Comparison of ENCODE assay signal across 18 cellular contexts in the genomic region with DNA sequence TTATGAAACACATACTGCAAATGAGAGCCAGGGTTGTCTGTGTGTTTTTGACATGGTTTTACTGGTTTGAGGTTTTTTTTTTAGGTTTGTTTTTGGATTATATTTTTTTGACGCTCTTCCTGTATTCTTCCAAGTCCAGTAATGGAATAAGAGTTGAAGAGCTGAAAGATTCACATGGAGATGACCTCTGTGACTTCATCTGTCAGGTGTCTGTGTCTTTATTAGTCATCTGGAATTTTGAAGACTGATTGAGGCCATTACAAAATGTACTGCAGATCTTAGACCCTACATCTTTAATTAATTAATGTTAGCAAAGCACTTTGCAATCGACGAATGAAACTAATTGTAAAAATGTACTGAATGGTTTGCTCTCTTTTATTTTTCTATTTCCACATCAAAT.
DNase-seq lines count a peak whose midpoint lies in the region; ATAC-seq and TF ChIP-seq lines count a peak whose summit lies in the region.
"Had no signal": no experiment of that assay in that cellular context is flagged by ENCODE, and none has a peak within 500 bp of the region (broad histone marks: within the 10 kb centered on the region; RNA-seq: fewer than 3 reads in every experiment).

No MANE protein-coding gene starts in this region.

- H3K9me3 Mint-ChIP-seq in HFFc6: no peaks in the 10 kb centered on the region

- TF ChIP-seq CTCF in AG10803 (conservative IDR thresholded peaks at IDR 0.05; ENCODE audit: low read length): no peak
- TF ChIP-seq CTCF in HFFc6 (IDR thresholded peaks at IDR 0.05): no peak
- TF ChIP-seq CTCF in epithelial cell of proximal tubule (conservative IDR thresholded peaks at IDR 0.05; ENCODE audit: low read depth, low read length): no peak
- TF ChIP-seq CTCF in sigmoid colon (IDR thresholded peaks at IDR 0.05): no peak
- TF ChIP-seq CTCF in coronary artery (IDR thresholded peaks at IDR 0.05): no peak

- H3K9me3 ChIP-seq in sigmoid colon: no peaks in the 10 kb centered on the region
- H3K9me3 ChIP-seq: BLaER1 treated with 17β-estradiol and CSF1 and Interleukin-3, amounts not matched to agents 10 nM and 100 nM had no signal

- H3K36me3 Mint-ChIP-seq in HFFc6 (ENCODE audit: low read depth): no peaks in the 10 kb centered on the region; the same call in 1 of the 2 replicates
- H3K36me3 Mint-ChIP-seq: CD8-positive, alpha-beta T cell had no signal

- H3K27ac ChIP-seq in sigmoid colon (no peak overlapping the region), coronary artery (no peak overlapping the region)
- H3K27ac ChIP-seq: BLaER1 treated with 17β-estradiol and CSF1 and Interleukin-3, amounts not matched to agents 10 nM and 100 nM; RWPE1 had no signal

- H3K4me1 ChIP-seq in sigmoid colon: no peaks in the 10 kb centered on the region
- H3K4me1 ChIP-seq: BLaER1 treated with 17β-estradiol and CSF1 and Interleukin-3, amounts not matched to agents 10 nM and 100 nM had no signal

- no peak overlapping the region for H3K27ac Mint-ChIP-seq in HFFc6
- H3K27ac Mint-ChIP-seq: CD8-positive, alpha-beta T cell had no signal

- no peak for TF ChIP-seq EP300 in sigmoid colon (IDR thresholded peaks at IDR 0.05)

- DNase-seq in AG10803 (ENCODE audit: low read depth) (peak; percentile 34), HFFc6 (no peak), epithelial cell of proximal tubule (ENCODE audit: low read depth) (peak; percentile 49), kidney tubule cell (ENCODE audit: low spot score) (peak; percentile 53), NCI-H1417 (lab: John Stamatoyannopoulos, UW) (no peak), sigmoid colon (no peak), coronary artery (ENCODE audit: low spot score) (no peak)
- DNase-seq: CD8-positive, alpha-beta T cell; MV-4-11; NCI-H187 treated with DMSO at 0.1 percent for 48 hours; NCI-H226; NCI-H524; PC-3; SIG-M5 had no signal

- intact Hi-C loops in sigmoid colon (cut with DNase I): no loop called here

- no peaks in the 10 kb centered on the region; the same call in 1 of the 2 replicates for H3K27me3 Mint-ChIP-seq in HFFc6 (ENCODE audit: insufficient read depth)

- no peak for TF ChIP-seq POLR2A in sigmoid colon (IDR thresholded peaks at IDR 0.05)

- 0 out of 2 replicates have a peak overlapping the region, but pooled peaks have one; percentile 5 for H3K4me3 Mint-ChIP-seq in HFFc6
- H3K4me3 Mint-ChIP-seq: CD8-positive, alpha-beta T cell had no signal

- H3K36me3 ChIP-seq in sigmoid colon: no peaks in the 10 kb centered on the region
- H3K36me3 ChIP-seq: BLaER1 treated with 17β-estradiol and CSF1 and Interleukin-3, amounts not matched to agents 10 nM and 100 nM had no signal

- no peaks in the 10 kb centered on the region for H3K27me3 ChIP-seq in sigmoid colon
- H3K27me3 ChIP-seq: BLaER1 treated with 17β-estradiol and CSF1 and Interleukin-3, amounts not matched to agents 10 nM and 100 nM had no signal

- no peak overlapping the region for H3K4me3 ChIP-seq in AG10803 (ENCODE audit: low read length)
- no peak overlapping the region for H3K4me3 ChIP-seq in epithelial cell of proximal tubule (ENCODE audit: low read depth, low read length)
- H3K4me3 ChIP-seq in sigmoid colon: no peak overlapping the region
- H3K4me3 ChIP-seq in coronary artery: no peak overlapping the region
- H3K4me3 ChIP-seq: BLaER1 treated with 17β-estradiol and CSF1 and Interleukin-3, amounts not matched to agents 10 nM and 100 nM; K562 had no signal

- WGBS in sigmoid colon, 2 donors: 91 to 95% methylated on average over 3 of the region's 3 CpGs

- no peak for ATAC-seq in GM19324 (IDR thresholded peaks at IDR 0.05; ENCODE audit: low FRiP score, unreplicated experiment)
- ATAC-seq: CD8-positive, alpha-beta T cell; K562; PC-3 had no signal

- H3K4me1 Mint-ChIP-seq in HFFc6 (ENCODE audit: low read depth): peaks cover 16% of the 10 kb centered on the region

Comparison
In these comparisons a context has a peak if more than half of its experiments do, and no peak if none do; other contexts are left out.
1. DNase-seq: peak in AG10803 (single experiment), epithelial cell of proximal tubule (single experiment) and kidney tubule cell (single experiment); none in HFFc6 (single experiment), NCI-H1417 (0 of 3), sigmoid colon (single experiment) and coronary artery (single experiment).